In genomic region chr7:105011771-105012502, GRCh38 we compare ENCODE assay signal across 8 cellular contexts. TPM values are rescaled to one million over a fixed set of nuclear protein-coding genes. Genes with fewer than 3 reads are reported as not detected.
DNase-seq lines count a peak whose midpoint lies in the region; ATAC-seq, FAIRE-seq and TF ChIP-seq lines count a peak whose summit lies in the region.

No MANE protein-coding gene starts in this region.

- TSS peak; percentile 31 for BruUV-seq in PC-3 (replicated peaks; lab: Mats Ljungman, UMichigan)
- BruUV-seq in HepG2 (replicated peaks; lab: Mats Ljungman, UMichigan): TSS peak; percentile 52

- TF ChIP-seq POLR2A in HepG2 (IDR thresholded peaks at IDR 0.05; ENCODE audit: insufficient read depth in 1 of 2, low read depth in 2 of 2, low read length in 2 of 2): no peak

- H3K9me3 ChIP-seq in CD4-positive, alpha-beta memory T cell (ENCODE audit: control insufficient read depth in 1 of 2, low read length in 2 of 2): no peaks in the 10 kb centered on the region
- H3K9me3 ChIP-seq in PC-3 (ENCODE audit: low read length): no peaks in the 10 kb centered on the region
- H3K9me3 ChIP-seq in astrocyte (ENCODE audit: insufficient read depth, low read depth, low read length): no peaks in the 10 kb centered on the region
- no peaks in the 10 kb centered on the region for H3K9me3 ChIP-seq in HepG2 (ENCODE audit: low read length)

- H3K4me1 Mint-ChIP-seq in CD4-positive, alpha-beta memory T cell: peaks cover 22 to 90% (median 40%) of the 10 kb centered on the region in 4 donors
- peaks cover 6% of the 10 kb centered on the region for H3K4me1 Mint-ChIP-seq in astrocyte (ENCODE audit: low read depth, unreplicated experiment)
- peaks cover 51% of the 10 kb centered on the region for H3K4me1 Mint-ChIP-seq in stimulated activated naive CD8-positive, alpha-beta T cell treated with anti-CD3 and anti-CD28 coated beads, Interleukin-15, amount 100 ng/mL, for 72 hours

- H3K9ac ChIP-seq in PC-3 (ENCODE audit: low read length): peak overlapping the region; percentile 99
- peak overlapping the region; percentile 100 for H3K9ac ChIP-seq in astrocyte (ENCODE audit: low read length)
- peak overlapping the region; percentile 100 for H3K9ac ChIP-seq in HepG2 (ENCODE audit: insufficient read depth, low read depth, low read length)

- TF ChIP-seq EP300 in HepG2 (IDR thresholded peaks at IDR 0.05; ENCODE audit: low read depth in 2 of 2, low read length in 2 of 2) (no peak), HepG2 (CRISPR knock-in tag; IDR thresholded peaks at IDR 0.05; ENCODE audit: borderline replicate concordance) (no peak)

- under 1% methylated on average over 23 of the region's 23 CpGs for WGBS in HepG2 (ENCODE audit: low lambda C conversion rate)

- in situ Hi-C loops in HepG2 (cut with HindIII; ENCODE audit: extremely low pct_ligation_motif_present, low pct_unique_long_range_greater_than_20kb): no loop called here

- no peaks in the 10 kb centered on the region for H3K27me3 ChIP-seq in CD4-positive, alpha-beta memory T cell (ENCODE audit: insufficient read depth, low read length)
- H3K27me3 ChIP-seq in PC-3 (ENCODE audit: low read length) (no peaks in the 10 kb centered on the region), astrocyte (ENCODE audit: insufficient read depth, low read length) (no peaks in the 10 kb centered on the region), HepG2 (ENCODE audit: control insufficient read depth in 1 of 2, insufficient read depth in 2 of 2, low read length in 2 of 2) (no peaks in the 10 kb centered on the region; a peak in 1 of 5 replicates)

- H3K4me3 Mint-ChIP-seq in CD4-positive, alpha-beta memory T cell: peak overlapping the region; percentile 94 to 100 (median 98)
- H3K4me3 Mint-ChIP-seq in astrocyte (ENCODE audit: unreplicated experiment): peak overlapping the region; percentile 99
- peak overlapping the region; percentile 93 to 97 for H3K4me3 Mint-ChIP-seq in stimulated activated naive CD8-positive, alpha-beta T cell treated with anti-CD3 and anti-CD28 coated beads, Interleukin-15, amount 100 ng/mL, for 72 hours

- peak overlapping the region; percentile 99 to 100 (median 100) for H3K27ac Mint-ChIP-seq in CD4-positive, alpha-beta memory T cell
- peak overlapping the region; percentile 100 for H3K27ac Mint-ChIP-seq in astrocyte (ENCODE audit: unreplicated experiment)
- H3K27ac Mint-ChIP-seq in stimulated activated naive CD8-positive, alpha-beta T cell treated with anti-CD3 and anti-CD28 coated beads, Interleukin-15, amount 100 ng/mL, for 72 hours: peak overlapping the region; percentile 99 to 100

- peaks cover 0 to 9% of the 10 kb centered on the region in 2 donors for H3K27me3 Mint-ChIP-seq in CD4-positive, alpha-beta memory T cell
- H3K27me3 Mint-ChIP-seq in astrocyte (ENCODE audit: low read depth, unreplicated experiment): no peaks in the 10 kb centered on the region
- no peaks in the 10 kb centered on the region for H3K27me3 Mint-ChIP-seq in stimulated activated naive CD8-positive, alpha-beta T cell treated with anti-CD3 and anti-CD28 coated beads, Interleukin-15, amount 100 ng/mL, for 72 hours

- DNase-seq in CD4-positive, alpha-beta memory T cell: peak in 1 of 5 donors; percentile 51
- DNase-seq in PC-3 (no peak), astrocyte (ENCODE audit: low read depth) (no peak), HepG2 (ENCODE audit: low spot score) (no peak), NCI-H774 (lab: John Stamatoyannopoulos, UW) (no peak)
- DNase-seq in stimulated activated naive CD8-positive, alpha-beta T cell treated with anti-CD3 and anti-CD28 coated beads, Interleukin-15, amount 100 ng/mL, for 72 hours: peak; percentile 33 to 64

- H3K9me2 ChIP-seq in PC-3 (replicated peaks; ENCODE audit: low read length): no peaks in the 10 kb centered on the region

- H3K4me2 ChIP-seq in PC-3 (ENCODE audit: low read length) (peak overlapping the region; percentile 95), astrocyte (ENCODE audit: low read length) (peak overlapping the region; percentile 97), HepG2 (ENCODE audit: low read depth, low read length) (peak overlapping the region; percentile 98)

- intact Hi-C loops in CD4-positive, alpha-beta memory T cell (cut with micrococcal nuclease): loop anchor here (1.0 to 5.0 kb wide), 3 partner anchors 28 to 1667 kb away; partner anchors contain the start of gene DNAJC2
- intact Hi-C loops in PC-3 (cut with micrococcal nuclease): loop anchor here (2.0 to 5.0 kb wide), 2 partner anchors 27 to 375 kb away; partner anchors contain the start of gene SRPK2
- intact Hi-C loops in HepG2 (cut with micrococcal nuclease; ENCODE audit: unreplicated experiment): loop anchor here (1.0 kb wide), 1 partner anchor 28 kb away; no protein-coding TSS in a partner anchor

- no peaks in the 10 kb centered on the region for H3K36me3 ChIP-seq in CD4-positive, alpha-beta memory T cell (ENCODE audit: insufficient read depth, low read length)
- H3K36me3 ChIP-seq in PC-3 (ENCODE audit: low read depth, low read length): no peaks in the 10 kb centered on the region
- H3K36me3 ChIP-seq in astrocyte (ENCODE audit: insufficient read depth, low read length): no peaks in the 10 kb centered on the region
- H3K36me3 ChIP-seq in HepG2 (replicated peaks in 1 of 2; ENCODE audit: control insufficient read depth in 1 of 2, insufficient read depth in 2 of 2, low read length in 2 of 2): peaks cover 0 to 10% of the 10 kb centered on the region in 2 experiments; a peak in 2 of 5 replicates

- H2AFZ ChIP-seq in PC-3 (ENCODE audit: low read length) (no peak overlapping the region), astrocyte (ENCODE audit: low read depth, low read length) (no peak overlapping the region), HepG2 (ENCODE audit: low read length) (no peak overlapping the region)

- H3K79me2 ChIP-seq in PC-3 (ENCODE audit: low read length) (peaks cover 38% of the 10 kb centered on the region), astrocyte (ENCODE audit: insufficient read depth, low read length) (peaks cover 33% of the 10 kb centered on the region), HepG2 (ENCODE audit: insufficient read depth, low read length) (peaks cover 94% of the 10 kb centered on the region)

- peaks cover 13 to 74% of the 10 kb centered on the region in 2 donors for H3K36me3 Mint-ChIP-seq in CD4-positive, alpha-beta memory T cell
- H3K36me3 Mint-ChIP-seq in astrocyte (ENCODE audit: low read depth, unreplicated experiment): peaks cover 8% of the 10 kb centered on the region

- POLR2A ChIA-PET in CD4-positive, alpha-beta memory T cell (lab: Charles Lee; ENCODE audit: partially characterized antibody): interaction anchor here (0.8 to 18.8 kb wide), 14 partner anchors 8 to 519 kb away, joined by 3 to 760 read pairs (median 5); no protein-coding TSS in a partner anchor
- POLR2A ChIA-PET in PC-3 (lab: Charles Lee; ENCODE audit: unreplicated experiment) (no interaction called here), HepG2 (lab: Yijun Ruan, JAX) (interaction anchor here (0.6 to 4.2 kb wide), 8 partner anchors 9 to 67 kb away, joined by 4 to 35 read pairs (median 4); no protein-coding TSS in a partner anchor)

- no peaks in the 10 kb centered on the region for H3F3A ChIP-seq in PC-3 (ENCODE audit: low read length, unreplicated experiment)

- H3K4me3 ChIP-seq in CD4-positive, alpha-beta memory T cell (ENCODE audit: low read length in 2 of 2): peak overlapping the region; percentile 97 to 99
- peak overlapping the region; percentile 78 for H3K4me3 ChIP-seq in PC-3 (ENCODE audit: low read length)
- H3K4me3 ChIP-seq in astrocyte (ENCODE audit: insufficient read depth, low read depth, low read length): peak overlapping the region; percentile 86
- H3K4me3 ChIP-seq in HepG2 (replicated peaks in 1 of 3; ENCODE audit: insufficient read depth in 1 of 3, low read depth in 2 of 3, low read length in 3 of 3): peak overlapping the region; percentile 98 to 100 (median 99)

- CTCF ChIA-PET in CD4-positive, alpha-beta memory T cell (lab: Charles Lee; ENCODE audit: partially characterized antibody): interaction anchor here (0.5 to 9.4 kb wide), 5 partner anchors 13 to 31 kb away, joined by 3 to 160 read pairs (median 3); no protein-coding TSS in a partner anchor
- CTCF ChIA-PET in PC-3 (lab: Charles Lee): interaction anchor here (0.6 kb wide), 1 partner anchor 377 kb away, joined by 6 read pairs; the partner anchor contains the start of gene SRPK2
- CTCF ChIA-PET in HepG2 (lab: Yijun Ruan, JAX; ENCODE audit: low intra/inter-chr PET ratio, low total read pairs): no interaction called here

- H4K20me1 ChIP-seq in PC-3 (ENCODE audit: low read length): peaks cover 46% of the 10 kb centered on the region
- peaks cover 53% of the 10 kb centered on the region for H4K20me1 ChIP-seq in astrocyte (ENCODE audit: insufficient read depth, low read length)
- H4K20me1 ChIP-seq in HepG2 (ENCODE audit: insufficient read depth, low read length): peaks cover 52% of the 10 kb centered on the region

- peak overlapping the region; percentile 100 for H3K27ac ChIP-seq in CD4-positive, alpha-beta memory T cell (ENCODE audit: low read depth, low read length)
- H3K27ac ChIP-seq in PC-3 (ENCODE audit: low read length) (peak overlapping the region; percentile 95), astrocyte (ENCODE audit: low read depth, low read length) (peak overlapping the region; percentile 100), HepG2 (ENCODE audit: extremely low read length, insufficient read depth, low read length) (peak overlapping the region; percentile 100)

- no peak for TF ChIP-seq CTCF in PC-3 (conservative IDR thresholded peaks at IDR 0.05; ENCODE audit: low read depth, low read length)
- TF ChIP-seq CTCF in astrocyte (IDR thresholded peaks at IDR 0.05; ENCODE audit: insufficient read depth, low read depth, low read length): no peak
- TF ChIP-seq CTCF in HepG2 (CRISPR knock-in tag; IDR thresholded peaks at IDR 0.05): no peak

- peaks cover 0 to 13% (median 0%) of the 10 kb centered on the region in 8 donors for H3K9me3 Mint-ChIP-seq in CD4-positive, alpha-beta memory T cell
- no peaks in the 10 kb centered on the region for H3K9me3 Mint-ChIP-seq in astrocyte (ENCODE audit: unreplicated experiment)
- no peaks in the 10 kb centered on the region for H3K9me3 Mint-ChIP-seq in stimulated activated naive CD8-positive, alpha-beta T cell treated with anti-CD3 and anti-CD28 coated beads, Interleukin-15, amount 100 ng/mL, for 72 hours

- ATAC-seq in PC-3: no peak
- ATAC-seq in HepG2: peak; percentile 2; the same call in 2 of the 3 replicates
- ATAC-seq in stimulated activated naive CD8-positive, alpha-beta T cell treated with anti-CD3 and anti-CD28 coated beads, Interleukin-15, amount 100 ng/mL, for 72 hours: no peak
- ATAC-seq in HG03354 (IDR thresholded peaks at IDR 0.05; ENCODE audit: poor library complexity, severe bottlenecking, unreplicated experiment): no peak
- no peak for ATAC-seq in esophagus mucosa

- FAIRE-seq in astrocyte (lab: Jason Lieb, UNC): no peak
- FAIRE-seq in HepG2 (lab: Jason Lieb, UNC): no peak

- no peak for TF ChIP-seq RAD21 in HepG2 (CRISPR knock-in tag; IDR thresholded peaks at IDR 0.05)

- H3K4me1 ChIP-seq in CD4-positive, alpha-beta memory T cell (ENCODE audit: insufficient read depth, low read length): peaks cover 56% of the 10 kb centered on the region
- H3K4me1 ChIP-seq in PC-3 (ENCODE audit: insufficient read depth, low read length): peaks cover 25% of the 10 kb centered on the region
- H3K4me1 ChIP-seq in astrocyte (ENCODE audit: insufficient read depth, low read length): peaks cover 12% of the 10 kb centered on the region
- H3K4me1 ChIP-seq in HepG2 (ENCODE audit: insufficient read depth, low read length): peaks cover 39% of the 10 kb centered on the region

RNA-seq across cellular contexts. Expression of gene KMT2E, which starts 2.1 kb away (rescaled TPM):
- total RNA-seq in CD4-positive, alpha-beta memory T cell: 100 to 1,000 TPM; 213 to 224 TPM
- polyA plus RNA-seq in CD4-positive, alpha-beta memory T cell: 100 to 1,000 TPM; 109 to 244 TPM
- total RNA-seq in PC-3 (2014; rRNA removed) (21.8 and 27.4 TPM in 2 replicates), astrocyte (57.4 and 62.5 TPM in 2 replicates), HepG2 (2016; rRNA removed; fragmentation: Illumina TruSeq; extraction: Trizol) (24.4 and 31.3 TPM in 2 replicates), esophagus mucosa (29.0 TPM)
- 33.8 and 35.5 TPM in 2 replicates for total RNA-seq in HepG2 (2016; cell fraction: cytosol; rRNA removed; fragmentation: Illumina TruSeq; extraction: Trizol; ENCODE audit: low read depth)
- 22.1 and 28.1 TPM in 2 replicates for total RNA-seq in HepG2 (2016; cell fraction: insoluble cytoplasmic fraction; rRNA removed; fragmentation: Illumina TruSeq; extraction: Trizol)
- 22.4 and 24.0 TPM in 2 replicates for total RNA-seq in HepG2 (2016; cell fraction: membrane; rRNA removed; fragmentation: Illumina TruSeq; extraction: Trizol)
- 66.2 and 71.2 TPM in 2 replicates for total RNA-seq in HepG2 (2016; cell fraction: nucleus; rRNA removed; fragmentation: Illumina TruSeq; extraction: Trizol)
- 6.3 and 7.2 TPM in 2 replicates for polyA plus RNA-seq in HepG2 (2011; rRNA removed)
- polyA plus RNA-seq in HepG2 (2011; cell fraction: cytosol; rRNA removed): 4.4 and 6.3 TPM in 2 replicates
- polyA plus RNA-seq in HepG2 (2011; cell fraction: nucleus; rRNA removed): 37.0 and 41.5 TPM in 2 replicates
- polyA plus RNA-seq in HepG2 (2012): 22.0 and 24.0 TPM in 2 replicates
- polyA plus RNA-seq in HepG2 (2016; cell fraction: cytosol; fragmentation: Illumina TruSeq; extraction: Trizol; ENCODE audit: low read depth): 0.65 and 0.67 TPM in 2 replicates
- 15.4 and 16.5 TPM in 2 replicates for polyA plus RNA-seq in HepG2 (2016; cell fraction: insoluble cytoplasmic fraction; fragmentation: Illumina TruSeq; extraction: Trizol; ENCODE audit: low read depth)
- polyA plus RNA-seq in HepG2 (2016; cell fraction: membrane; fragmentation: Illumina TruSeq; extraction: Trizol; ENCODE audit: low read depth): 2.3 and 2.8 TPM in 2 replicates
- polyA plus RNA-seq in HepG2 (2016; cell fraction: nucleus; fragmentation: Illumina TruSeq; extraction: Trizol; ENCODE audit: insufficient read depth, low read depth): 36.9 and 42.5 TPM in 2 replicates
- polyA minus RNA-seq in HepG2 (2011; rRNA and poly(A)+ RNA removed; ENCODE audit: low replicate concordance): 34.9 and 41.2 TPM in 2 replicates
- 15.4 and 16.4 TPM in 2 replicates for polyA minus RNA-seq in HepG2 (2011; cell fraction: cytosol; rRNA and poly(A)+ RNA removed)
- 145 and 151 TPM in 2 replicates for polyA minus RNA-seq in HepG2 (2011; cell fraction: nucleus; rRNA and poly(A)+ RNA removed)

Comparison
In these comparisons a context has a peak if more than half of its experiments do, and no peak if none do; other contexts are left out.
1. DNase-seq: peak in stimulated activated naive CD8-positive, alpha-beta T cell treated with anti-CD3 and anti-CD28 coated beads, Interleukin-15, amount 100 ng/mL, for 72 hours (2 of 2); none in PC-3 (single experiment), astrocyte (single experiment), HepG2 (single experiment) and NCI-H774 (single experiment).
2. Peak in every context shown above with its lines, with median percentiles within 50 percentile points of each other: H3K27ac ChIP-seq, H3K4me3 ChIP-seq, H3K27ac Mint-ChIP-seq, H3K4me3 Mint-ChIP-seq, H3K4me2 ChIP-seq and H3K9ac ChIP-seq.